ENCODE assay signal across 28 cellular contexts in genomic region chr19:19278315-19278714, GRCh38. TPM values are rescaled to one million over a fixed set of nuclear protein-coding genes. Genes with fewer than 3 reads are reported as not detected.
DNase-seq lines count a peak whose midpoint lies in the region; ATAC-seq and TF ChIP-seq lines count a peak whose summit lies in the region.
"Had no signal": no experiment of that assay in that cellular context is flagged by ENCODE, and none has a peak within 500 bp of the region (broad histone marks: within the 10 kb centered on the region; RNA-seq: fewer than 3 reads in every experiment).

No MANE protein-coding gene starts in this region.

- H3K27ac Mint-ChIP-seq in glutamatergic neuron (ENCODE audit: unreplicated experiment), result peak overlapping the region; percentile 91
- H3K27ac Mint-ChIP-seq: activated naive CD4-positive, alpha-beta T cell treated with anti-CD3 and anti-CD28 coated beads for 36 hours; endodermal cell; GM23338; nephron; WTC11 had no signal

- ATAC-seq in GM18505 (IDR thresholded peaks at IDR 0.05; ENCODE audit: unreplicated experiment), result no peak
- ATAC-seq: gastrocnemius medialis; GM23338; PC-3; Right ventricle myocardium inferior; sciatic nerve; stimulated activated naive CD8-positive, alpha-beta T cell treated with anti-CD3 and anti-CD28 coated beads, Interleukin-15, Interleukin-2, amounts not matched to agents 100 U/mL and 50 U/mL, for 24 hours; WTC11 had no signal

- peaks cover 24% of the 10 kb centered on the region for H3K4me1 Mint-ChIP-seq in glutamatergic neuron (ENCODE audit: low read depth, unreplicated experiment)

- TF ChIP-seq POLR2A in GM18505 (IDR thresholded peaks at IDR 0.05; ENCODE audit: borderline replicate concordance, extremely low read depth, insufficient read depth, insufficient read length), result no peak

- DNase-seq in DMS 273 treated with DMSO at 0.1 percent for 48 hours (lab: John Stamatoyannopoulos, UW) (peak; percentile 81), NCI-H1694 (lab: John Stamatoyannopoulos, UW) (peak; percentile 87), NCI-H345 treated with DMSO at 0.1 percent for 48 hours (lab: John Stamatoyannopoulos, UW; ENCODE audit: unreplicated experiment) (peak; percentile 66), glutamatergic neuron (peak; percentile 70), cerebellar nuclear complex (lab: John Stamatoyannopoulos, UW) (no peak), EL (no peak), head of caudate nucleus (no peak)
- DNase-seq: activated CD4-positive, alpha-beta T cell treated with anti-CD3 and anti-CD28 coated beads, Interleukin-2, amount 50 U/mL, for 1 hour; activated naive CD4-positive, alpha-beta T cell treated with anti-CD3 and anti-CD28 coated beads for 36 hours; amniotic stem cell; cortex of kidney; DMS53; endodermal cell; esophagus squamous epithelium; gastrocnemius medialis; GF-D8; hypothalamus; NCI-H187 treated with DMSO at 0.1 percent for 48 hours; PC-3; stimulated activated naive CD8-positive, alpha-beta T cell treated with anti-CD3 and anti-CD28 coated beads, Interleukin-15, Interleukin-2, amounts not matched to agents 100 U/mL and 50 U/mL, for 24 hours; T1000 had no signal

- peaks cover 27% of the 10 kb centered on the region for H3K27me3 Mint-ChIP-seq in glutamatergic neuron (ENCODE audit: unreplicated experiment)

- TF ChIP-seq CTCF in glutamatergic neuron (IDR thresholded peaks at IDR 0.05; ENCODE audit: partially characterized antibody, unreplicated experiment), result no peak

- H3K4me3 Mint-ChIP-seq in glutamatergic neuron (ENCODE audit: unreplicated experiment), result peak overlapping the region; percentile 74
- H3K4me3 Mint-ChIP-seq: activated naive CD4-positive, alpha-beta T cell treated with anti-CD3 and anti-CD28 coated beads for 36 hours; endodermal cell; GM23338; nephron; WTC11 had no signal

- intact Hi-C loops in head of caudate nucleus (cut with DNase I), result no loop called here

- H3K9me3 Mint-ChIP-seq in glutamatergic neuron (ENCODE audit: unreplicated experiment), result peaks cover 21% of the 10 kb centered on the region
- H3K9me3 Mint-ChIP-seq: activated naive CD4-positive, alpha-beta T cell treated with anti-CD3 and anti-CD28 coated beads for 36 hours; endodermal cell; GM23338; nephron; WTC11 had no signal

- no peaks in the 10 kb centered on the region for H3K36me3 Mint-ChIP-seq in glutamatergic neuron (ENCODE audit: unreplicated experiment)

RNA-seq across cellular contexts. Expression of gene TM6SF2, which starts 5.2 kb away (rescaled TPM):
- 7.2 TPM for total RNA-seq in glutamatergic neuron (ENCODE audit: unreplicated experiment)
- total RNA-seq: activated naive CD4-positive, alpha-beta T cell treated with anti-CD3 and anti-CD28 coated beads for 36 hours; mononuclear cell; PC-3 had no signal

RNA-seq across cellular contexts. Expression of gene SUGP1, which starts 42.0 kb away (rescaled TPM):
- total RNA-seq in glutamatergic neuron (ENCODE audit: unreplicated experiment), result 134 TPM

RNA-seq across cellular contexts. Expression of gene MAU2, which starts 42.3 kb away (rescaled TPM):
- 107 TPM for total RNA-seq in glutamatergic neuron (ENCODE audit: unreplicated experiment)

Comparison
In these comparisons a context has a peak if more than half of its experiments do, and no peak if none do; other contexts are left out.
1. DNase-seq: peak in DMS 273 treated with DMSO at 0.1 percent for 48 hours (single experiment), NCI-H1694 (single experiment), NCI-H345 treated with DMSO at 0.1 percent for 48 hours (single experiment) and glutamatergic neuron (single experiment); none in cerebellar nuclear complex (0 of 2), EL (single experiment) and head of caudate nucleus (0 of 42).